ENCODE assay signal across 14 cellular contexts in the genomic region with DNA sequence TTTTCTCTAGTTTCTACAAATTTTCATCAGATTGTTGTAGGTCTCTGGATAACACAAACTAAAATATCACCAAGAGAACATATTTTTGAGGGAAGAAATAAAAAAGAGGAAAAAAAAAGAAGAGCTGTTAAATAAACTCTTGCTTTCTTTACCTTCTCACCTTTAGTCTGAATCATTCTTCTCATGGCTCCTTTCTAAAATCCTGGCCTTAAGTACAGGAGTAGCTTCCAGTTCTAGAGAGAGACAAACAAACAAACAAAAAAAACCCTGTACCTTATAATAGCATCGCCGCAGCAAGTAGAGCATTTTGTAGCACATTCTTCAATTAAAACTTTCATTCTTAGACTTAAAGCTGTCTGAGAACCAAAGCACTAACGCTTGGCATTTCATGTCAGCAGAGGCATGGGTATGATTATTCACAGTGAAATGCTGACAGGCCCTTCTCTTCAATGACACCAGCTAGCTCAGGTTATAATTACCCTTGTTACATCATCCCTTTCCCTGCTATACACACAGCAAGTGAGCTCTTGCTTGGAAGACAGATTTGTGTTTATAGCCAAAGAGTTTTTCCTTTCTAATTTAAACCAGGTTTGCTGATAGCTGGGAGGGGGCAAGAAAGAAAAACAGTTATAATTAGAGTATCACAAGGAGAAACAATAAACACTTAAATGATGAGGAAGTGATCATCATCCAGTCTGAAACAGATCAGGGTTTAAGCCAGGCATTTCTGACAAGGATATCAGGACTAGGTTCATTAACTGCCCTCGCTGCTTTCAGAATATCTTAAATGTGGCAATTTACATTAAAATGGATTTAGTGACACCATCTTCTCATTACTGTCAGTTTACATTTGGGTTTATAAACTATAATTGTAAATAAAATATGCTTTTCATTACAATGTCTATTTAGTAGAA.
A peak's percentile ranks its signal among the peaks of the same experiment; 100 is the strongest.
DNase-seq lines count a peak whose midpoint lies in the region; TF ChIP-seq lines count a peak whose summit lies in the region.
"Had no signal": no experiment of that assay in that cellular context is flagged by ENCODE, and none has a peak within 500 bp of the region (broad histone marks: within the 10 kb centered on the region; RNA-seq: fewer than 3 reads in every experiment).

No MANE protein-coding gene starts in this region.

- H3K27me3 ChIP-seq in tibial nerve: no peaks in the 10 kb centered on the region
- H3K27me3 ChIP-seq: esophagus squamous epithelium had no signal

- TF ChIP-seq POLR2A in tibial nerve (IDR thresholded peaks at IDR 0.05): no peak

- no peak for TF ChIP-seq EP300 in tibial nerve (IDR thresholded peaks at IDR 0.05)

- DNase-seq in G401 (ENCODE audit: low spot score) (peak; percentile 93), NCI-H146 treated with DMSO at 0.1 percent for 48 hours (lab: John Stamatoyannopoulos, UW; ENCODE audit: unreplicated experiment) (peak; percentile 42), cerebellar cortex (ENCODE audit: low spot score) (peak; percentile 92), kidney tubule cell (ENCODE audit: low spot score) (peak; percentile 25), GM20000 (ENCODE audit: low spot score) (no peak), NCI-H1105 (lab: John Stamatoyannopoulos, UW) (no peak), tibial nerve (ENCODE audit: low spot score in 2 of 2) (no peak)
- DNase-seq: activated CD4-positive, alpha-beta T cell treated with anti-CD3 and anti-CD28 coated beads for 36 hours; activated effector memory CD4-positive, alpha-beta T cell treated with Interleukin-2 at 50 U/mL for 16 hours; CD4-positive, alpha-beta T cell; esophagus squamous epithelium; NCI-H187; stimulated activated CD4-positive, alpha-beta T cell treated with anti-CD3 and anti-CD28 coated beads, Interleukin-2, amount 100 ng/mL, for 24 hours; stimulated activated naive B cell treated with anti-CD40 and anti-IgM and Interleukin-4, amounts not matched to agents 10 μg/mL and 1 μg/mL and 100 μg/mL, for 72 hours had no signal

- H3K4me1 ChIP-seq in tibial nerve: no peaks in the 10 kb centered on the region
- H3K4me1 ChIP-seq: esophagus squamous epithelium had no signal

- in situ Hi-C loops in G401 (cut with HindIII; ENCODE audit: low sequenced_read_pairs): no loop called here

- H3K36me3 ChIP-seq in tibial nerve: peaks cover 0 to 4% (median 0%) of the 10 kb centered on the region in 3 donors
- H3K36me3 ChIP-seq: esophagus squamous epithelium had no signal

- peaks cover 0 to 24% (median 3%) of the 10 kb centered on the region in 4 donors for H3K9me3 ChIP-seq in tibial nerve
- H3K9me3 ChIP-seq: esophagus squamous epithelium had no signal

- no peak overlapping the region for H3K4me3 ChIP-seq in tibial nerve
- H3K4me3 ChIP-seq: esophagus squamous epithelium had no signal

- TF ChIP-seq CTCF in GM20000 (IDR thresholded peaks at IDR 0.05; ENCODE audit: extremely low read depth, missing control alignments) (no peak), tibial nerve (IDR thresholded peaks at IDR 0.05) (no peak)

- H3K27ac ChIP-seq in tibial nerve: no peak overlapping the region
- H3K27ac ChIP-seq: esophagus squamous epithelium had no signal

- 76 to 83% methylated on average over 4 of the region's 4 CpGs for WGBS in tibial nerve, 2 donors

Comparison
In these comparisons a context has a peak if more than half of its experiments do, and no peak if none do; other contexts are left out.
1. DNase-seq: peak in G401 (single experiment), NCI-H146 treated with DMSO at 0.1 percent for 48 hours (single experiment), cerebellar cortex (single experiment) and kidney tubule cell (single experiment); none in GM20000 (single experiment), NCI-H1105 (single experiment) and tibial nerve (0 of 2).